Comparison of ENCODE assay signal across 15 cellular contexts in genomic region chr6:78308025-78308424, GRCh38.
DNase-seq lines count a peak whose midpoint lies in the region; ATAC-seq and TF ChIP-seq lines count a peak whose summit lies in the region.
"Had no signal": no experiment of that assay in that cellular context is flagged by ENCODE, and none has a peak within 500 bp of the region (broad histone marks: within the 10 kb centered on the region; RNA-seq: fewer than 3 reads in every experiment).

No MANE protein-coding gene starts in this region.

- H3K9me3 Mint-ChIP-seq in WTC11: no peaks in the 10 kb centered on the region
- peaks cover 2 to 16% of the 10 kb centered on the region in 2 donors for H3K9me3 Mint-ChIP-seq in effector memory CD8-positive, alpha-beta T cell
- H3K9me3 Mint-ChIP-seq: activated T-cell treated with anti-CD3 and anti-CD28 coated beads, Interleukin-2, amount 50 U/mL, for 72 hours had no signal

- CTCF ChIA-PET in WTC11 (lab: Charles Lee): interaction anchor here (0.7 to 1.6 kb wide), 4 partner anchors 8 to 658 kb away, joined by 3 to 8 read pairs (median 6); no protein-coding TSS in a partner anchor

- no peak overlapping the region for H3K4me3 ChIP-seq in LNCaP clone FGC (ENCODE audit: low read depth, low read length)
- H3K4me3 ChIP-seq: lung, thyroid gland had no signal

- no peaks in the 10 kb centered on the region for H3K27me3 Mint-ChIP-seq in WTC11 (ENCODE audit: low read depth)
- no peaks in the 10 kb centered on the region for H3K27me3 Mint-ChIP-seq in effector memory CD8-positive, alpha-beta T cell

- POLR2A ChIA-PET in WTC11 (lab: Charles Lee): no interaction called here

- H3K27ac Mint-ChIP-seq in WTC11: no peak overlapping the region
- H3K27ac Mint-ChIP-seq in effector memory CD8-positive, alpha-beta T cell: no peak overlapping the region
- H3K27ac Mint-ChIP-seq: activated T-cell treated with anti-CD3 and anti-CD28 coated beads, Interleukin-2, amount 50 U/mL, for 72 hours had no signal

- H3K4me3 Mint-ChIP-seq in WTC11: no peak overlapping the region
- no peak overlapping the region for H3K4me3 Mint-ChIP-seq in effector memory CD8-positive, alpha-beta T cell
- H3K4me3 Mint-ChIP-seq: activated T-cell treated with anti-CD3 and anti-CD28 coated beads, Interleukin-2, amount 50 U/mL, for 72 hours had no signal

- peak; percentile 100 for ATAC-seq in WTC11
- ATAC-seq in left lobe of liver: peak; percentile 25
- no peak for ATAC-seq in effector memory CD8-positive, alpha-beta T cell (replicated peaks)
- ATAC-seq: activated T-cell treated with anti-CD3 and anti-CD28 coated beads, Interleukin-2, amount 50 U/mL, for 72 hours had no signal

- peak; percentile 3 for DNase-seq in DMS 273 (lab: John Stamatoyannopoulos, UW; ENCODE audit: unreplicated experiment)
- no peak for DNase-seq in DMS 273 treated with DMSO at 0.1 percent for 48 hours (lab: John Stamatoyannopoulos, UW)
- no peak for DNase-seq in LNCaP clone FGC (ENCODE audit: low read depth)
- peak; percentile 38 for DNase-seq in WTC11 (ENCODE audit: low spot score)
- DNase-seq in left lobe of liver (ENCODE audit: low spot score): no peak
- DNase-seq in inferior parietal cortex (ENCODE audit: extremely low spot score): no peak
- no peak for DNase-seq in AG08396 (ENCODE audit: low spot score)
- DNase-seq in effector memory CD8-positive, alpha-beta T cell: no peak
- DNase-seq: 8988T; activated T-cell treated with anti-CD3 and anti-CD28 coated beads, Interleukin-2, amount 50 U/mL, for 72 hours; amniotic stem cell; NCI-H1048; NCI-H524; thyroid gland had no signal

- no peaks in the 10 kb centered on the region for H3K36me3 Mint-ChIP-seq in WTC11
- no peaks in the 10 kb centered on the region for H3K36me3 Mint-ChIP-seq in effector memory CD8-positive, alpha-beta T cell (ENCODE audit: insufficient read depth)

- TF ChIP-seq CTCF in LNCaP clone FGC (IDR thresholded peaks at IDR 0.05; ENCODE audit: control insufficient read depth, extremely low read depth, insufficient read depth): 0 out of 2 replicates have a peak, but pooled peaks have one; percentile 29
- no peak for TF ChIP-seq CTCF in WTC11 (IDR thresholded peaks at IDR 0.05)

- no peaks in the 10 kb centered on the region for H3K4me1 Mint-ChIP-seq in WTC11
- no peaks in the 10 kb centered on the region for H3K4me1 Mint-ChIP-seq in effector memory CD8-positive, alpha-beta T cell (ENCODE audit: low read depth in 2 of 2)

TF ChIP-seq in WTC11, 78 proteins besides CTCF, POLR2A, EP300 and RAD21 (continues in another document):
- TF ChIP-seq ZNF138 (CRISPR knock-in tag; conservative IDR thresholded peaks at IDR 0.05) (no peak), GTF2I (CRISPR knock-in tag; conservative IDR thresholded peaks at IDR 0.05) (no peak), GABPB1 (CRISPR knock-in tag; IDR thresholded peaks at IDR 0.05) (no peak), NR2C2 (CRISPR knock-in tag; IDR thresholded peaks at IDR 0.05) (no peak), HMGXB4 (CRISPR knock-in tag; IDR thresholded peaks at IDR 0.05) (no peak), CREB1 (CRISPR knock-in tag; IDR thresholded peaks at IDR 0.05) (no peak), IRF1 (CRISPR knock-in tag; IDR thresholded peaks at IDR 0.05) (no peak), ZNF281 (CRISPR knock-in tag; IDR thresholded peaks at IDR 0.05) (no peak), FOXK1 (CRISPR knock-in tag; IDR thresholded peaks at IDR 0.05) (no peak), E2F4 (CRISPR knock-in tag; IDR thresholded peaks at IDR 0.05; ENCODE audit: borderline replicate concordance, low read depth) (no peak), ZNF532 (CRISPR knock-in tag; IDR thresholded peaks at IDR 0.05; ENCODE audit: borderline replicate concordance) (no peak), ELF4 (CRISPR knock-in tag; IDR thresholded peaks at IDR 0.05; ENCODE audit: low read depth) (no peak), JAZF1 (CRISPR knock-in tag; IDR thresholded peaks at IDR 0.05) (no peak)

Comparison
In these comparisons a context has a peak if more than half of its experiments do, and no peak if none do; other contexts are left out.
1. DNase-seq: peak in DMS 273 (single experiment) and WTC11 (single experiment); none in DMS 273 treated with DMSO at 0.1 percent for 48 hours (single experiment), LNCaP clone FGC (single experiment), left lobe of liver (single experiment), inferior parietal cortex (single experiment), AG08396 (single experiment) and effector memory CD8-positive, alpha-beta T cell (0 of 3).